14 cellular contexts compared by ENCODE assay signal in genomic region chr15:57476533-57476975, GRCh38.
A peak's percentile ranks its signal among the peaks of the same experiment; 100 is the strongest.
DNase-seq lines count a peak whose midpoint lies in the region; ATAC-seq, FAIRE-seq and TF ChIP-seq lines count a peak whose summit lies in the region.
"Had no signal": no experiment of that assay in that cellular context is flagged by ENCODE, and none has a peak within 500 bp of the region (broad histone marks: within the 10 kb centered on the region; RNA-seq: fewer than 3 reads in every experiment).

No MANE protein-coding gene starts in this region.

- H3K4me1 ChIP-seq in HepG2 (ENCODE audit: insufficient read depth, low read length): peaks cover 68% of the 10 kb centered on the region

- intact Hi-C loops in HepG2 (cut with micrococcal nuclease; ENCODE audit: unreplicated experiment): loop anchor here (5.0 kb wide), 1 partner anchor 51 kb away; no protein-coding TSS in a partner anchor

- POLR2A ChIA-PET in HepG2 (lab: Yijun Ruan, JAX): interaction anchor here (2.3 to 2.4 kb wide), 2 partner anchors 10 to 100 kb away, joined by 8 to 15 read pairs; partner anchors contain the start of gene CGNL1

- peak overlapping the region; percentile 71 for H3K9ac ChIP-seq in HepG2 (ENCODE audit: insufficient read depth, low read depth, low read length)

- H3K4me2 ChIP-seq in HepG2 (ENCODE audit: low read depth, low read length): no peak overlapping the region
- H3K4me2 ChIP-seq: PC-9 had no signal

- 0 out of 5 replicates have a peak, but pooled peaks cover 0 to 4% of the 10 kb centered on the region in 2 experiments for H3K36me3 ChIP-seq in HepG2 (replicated peaks in 1 of 2; ENCODE audit: control insufficient read depth in 1 of 2, insufficient read depth in 2 of 2, low read length in 2 of 2)

- ATAC-seq in HepG2 (no peak), HG02870 (IDR thresholded peaks at IDR 0.05; ENCODE audit: unreplicated experiment) (no peak)

- H3K27me3 ChIP-seq in HepG2 (ENCODE audit: control insufficient read depth in 1 of 2, insufficient read depth in 2 of 2, low read length in 2 of 2): no peaks in the 10 kb centered on the region

- DNase-seq in ACHN (peak; percentile 72), NCI-H226 (peak; percentile 57), epithelial cell of esophagus (ENCODE audit: low read depth) (peak; percentile 33), HepG2 (ENCODE audit: low spot score) (peak; percentile 21), GF-D8 (lab: John Stamatoyannopoulos, UW) (no peak), hypothalamus (lab: John Stamatoyannopoulos, UW) (no peak)
- no peak for DNase-seq in stimulated activated naive CD4-positive, alpha-beta T cell (lab: John Stamatoyannopoulos, UW)
- DNase-seq: activated T-cell treated with anti-CD3 and anti-CD28 coated beads, Interleukin-2, amount 50 U/mL, for 48 hours; NCI-H2029 treated with DMSO at 0.1 percent for 48 hours; PC-9; stimulated activated CD4-positive, alpha-beta T cell treated with anti-CD3 and anti-CD28 coated beads, Interleukin-12 subunit alpha, Interleukin-12 subunit beta, amount 100 ng/mL, for 4 hours; stimulated activated CD8-positive, alpha-beta memory T cell treated with anti-CD3 and anti-CD28 coated beads, Interleukin-4, amount 100 ng/mL, for 48 hours; WERI-Rb-1 had no signal

- H2AFZ ChIP-seq in HepG2 (ENCODE audit: low read length): no peak overlapping the region
- H2AFZ ChIP-seq: PC-9 had no signal

- FAIRE-seq in HepG2 (lab: Jason Lieb, UNC): no peak

- TF ChIP-seq EP300 in HepG2 (IDR thresholded peaks at IDR 0.05; ENCODE audit: low read depth in 2 of 2, low read length in 2 of 2) (peak in 1 of 2 experiments; percentile 25; a peak in 1 of 4 replicates), HepG2 (CRISPR knock-in tag; IDR thresholded peaks at IDR 0.05; ENCODE audit: borderline replicate concordance) (no peak)

- CTCF ChIA-PET in HepG2 (lab: Yijun Ruan, JAX; ENCODE audit: low intra/inter-chr PET ratio, low total read pairs): no interaction called here

- H4K20me1 ChIP-seq in HepG2 (ENCODE audit: insufficient read depth, low read length): no peaks in the 10 kb centered on the region

- in situ Hi-C loops in ACHN (cut with HindIII; ENCODE audit: low pct_ligation_motif_present, low pct_unique_long_range_greater_than_20kb, low sequenced_read_pairs) (no loop called here), HepG2 (cut with HindIII; ENCODE audit: extremely low pct_ligation_motif_present, low pct_unique_long_range_greater_than_20kb) (no loop called here)

- TF ChIP-seq CTCF in epithelial cell of esophagus (IDR thresholded peaks at IDR 0.05; ENCODE audit: insufficient read depth, low read depth, low read length, missing control alignments) (no peak), HepG2 (CRISPR knock-in tag; IDR thresholded peaks at IDR 0.05) (no peak)

- no peaks in the 10 kb centered on the region for H3K9me3 ChIP-seq in HepG2 (ENCODE audit: low read length)

- BruUV-seq in HepG2 (replicated peaks; lab: Mats Ljungman, UMichigan): no TSS peak

- TF ChIP-seq RAD21 in HepG2 (CRISPR knock-in tag; IDR thresholded peaks at IDR 0.05): no peak

- peak overlapping the region; percentile 99 for H3K27ac ChIP-seq in HepG2 (ENCODE audit: extremely low read length, insufficient read depth, low read length)
- H3K27ac ChIP-seq: PC-9, WERI-Rb-1 had no signal

- TF ChIP-seq POLR2A in HepG2 (IDR thresholded peaks at IDR 0.05; ENCODE audit: insufficient read depth in 1 of 2, low read depth in 2 of 2, low read length in 2 of 2): no peak

- no peaks in the 10 kb centered on the region for H3K79me2 ChIP-seq in HepG2 (ENCODE audit: insufficient read depth, low read length)

- H3K4me3 ChIP-seq in epithelial cell of esophagus (ENCODE audit: low read length): no peak overlapping the region
- no peak overlapping the region for H3K4me3 ChIP-seq in HepG2 (replicated peaks in 1 of 3; ENCODE audit: insufficient read depth in 1 of 3, low read depth in 2 of 3, low read length in 3 of 3)
- H3K4me3 ChIP-seq: PC-9 had no signal

- 95% methylated on average over 5 of the region's 5 CpGs for WGBS in HepG2 (ENCODE audit: low lambda C conversion rate)

TF ChIP-seq in HepG2, 621 proteins besides CTCF, POLR2A, EP300 and RAD21:
- TF ChIP-seq ZBTB2 (CRISPR knock-in tag; IDR thresholded peaks at IDR 0.05; ENCODE audit: low read depth): no peak
- TF ChIP-seq ZNF724P (CRISPR knock-in tag; IDR thresholded peaks at IDR 0.05; ENCODE audit: borderline replicate concordance): no peak
- no peak for TF ChIP-seq HBP1 (CRISPR knock-in tag; IDR thresholded peaks at IDR 0.05; ENCODE audit: low read depth)
- no peak for TF ChIP-seq ISX (CRISPR knock-in tag; conservative IDR thresholded peaks at IDR 0.05)
- TF ChIP-seq ZSCAN9 (CRISPR knock-in tag; IDR thresholded peaks at IDR 0.05; ENCODE audit: borderline replicate concordance): 0 out of 2 replicates have a peak, but pooled peaks have one; percentile 14
- TF ChIP-seq HNRNPL (IDR thresholded peaks at IDR 0.05; ENCODE audit: low read depth, low read length): no peak
- TF ChIP-seq ZNF614 (CRISPR knock-in tag; IDR thresholded peaks at IDR 0.05; ENCODE audit: borderline replicate concordance): no peak
- no peak for TF ChIP-seq ZNF136 (CRISPR knock-in tag; IDR thresholded peaks at IDR 0.05; ENCODE audit: low read depth)
- no peak for TF ChIP-seq ETV6 (CRISPR knock-in tag; conservative IDR thresholded peaks at IDR 0.05)
- TF ChIP-seq DMAP1 (CRISPR knock-in tag; IDR thresholded peaks at IDR 0.05): no peak
- TF ChIP-seq ZNF230 (CRISPR knock-in tag; IDR thresholded peaks at IDR 0.05): no peak
- TF ChIP-seq TEAD3 (CRISPR knock-in tag; optimal IDR thresholded peaks at IDR 0.05; ENCODE audit: borderline replicate concordance): peak; percentile 12
- no peak for TF ChIP-seq SIN3B (IDR thresholded peaks at IDR 0.05; ENCODE audit: low read length)
- TF ChIP-seq ZNF7 (CRISPR knock-in tag; IDR thresholded peaks at IDR 0.05): no peak
- TF ChIP-seq, protein P1, sequence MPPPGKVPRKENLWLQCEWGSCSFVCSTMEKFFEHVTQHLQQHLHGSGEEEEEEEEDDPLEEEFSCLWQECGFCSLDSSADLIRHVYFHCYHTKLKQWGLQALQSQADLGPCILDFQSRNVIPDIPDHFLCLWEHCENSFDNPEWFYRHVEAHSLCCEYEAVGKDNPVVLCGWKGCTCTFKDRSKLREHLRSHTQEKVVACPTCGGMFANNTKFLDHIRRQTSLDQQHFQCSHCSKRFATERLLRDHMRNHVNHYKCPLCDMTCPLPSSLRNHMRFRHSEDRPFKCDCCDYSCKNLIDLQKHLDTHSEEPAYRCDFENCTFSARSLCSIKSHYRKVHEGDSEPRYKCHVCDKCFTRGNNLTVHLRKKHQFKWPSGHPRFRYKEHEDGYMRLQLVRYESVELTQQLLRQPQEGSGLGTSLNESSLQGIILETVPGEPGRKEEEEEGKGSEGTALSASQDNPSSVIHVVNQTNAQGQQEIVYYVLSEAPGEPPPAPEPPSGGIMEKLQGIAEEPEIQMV (CRISPR knock-in tag; IDR thresholded peaks at IDR 0.05; ENCODE audit: low read depth): no peak
- no peak for TF ChIP-seq ZNF512B (CRISPR knock-in tag; IDR thresholded peaks at IDR 0.05; ENCODE audit: borderline replicate concordance)

Comparison
In these comparisons a context has a peak if more than half of its experiments do, and no peak if none do; other contexts are left out.
1. DNase-seq: peak in ACHN (single experiment), NCI-H226 (single experiment), epithelial cell of esophagus (single experiment) and HepG2 (single experiment); none in GF-D8 (single experiment), stimulated activated naive CD4-positive, alpha-beta T cell (0 of 6) and hypothalamus (0 of 51).